Comparison of ENCODE assay signal across 29 cellular contexts in genomic region chr15:36235173-36235572, GRCh38.
"Had no signal": no experiment of that assay in that cellular context is flagged by ENCODE, and none has a peak within 500 bp of the region (broad histone marks: within the 10 kb centered on the region; RNA-seq: fewer than 3 reads in every experiment).

No MANE protein-coding gene starts in this region.

- H3K4me3 ChIP-seq: ascending aorta, breast epithelium had no signal

- DNase-seq: activated CD4-positive, alpha-beta memory T cell treated with anti-CD3 and anti-CD28 coated beads, Interleukin-2, amount 10 ng/mL, durations not matched to agents 7 days and 5 days; activated CD4-positive, alpha-beta T cell treated with anti-CD3 and anti-CD28 coated beads for 1 hour; activated CD4-positive, alpha-beta T cell treated with anti-CD3 and anti-CD28 coated beads for 36 hours; activated CD4-positive, alpha-beta T cell treated with anti-CD3 and anti-CD28 coated beads for 48 hours; activated CD4-positive, alpha-beta T cell treated with anti-CD3 and anti-CD28 coated beads, Interleukin-2, amount 10 ng/mL, durations not matched to agents 7 days and 5 days; activated CD4-positive, alpha-beta T cell treated with anti-CD3 and anti-CD28 coated beads, Interleukin-2, amount 50 U/mL, for 48 hours; activated CD4-positive, CD25-positive, alpha-beta regulatory T cell; activated CD8-positive, alpha-beta memory T cell treated with anti-CD3 and anti-CD28 coated beads for 24 hours; activated CD8-positive, alpha-beta memory T cell treated with anti-CD3 and anti-CD28 coated beads, Interleukin-2, amount 10 ng/mL, durations not matched to agents 7 days and 5 days; activated CD8-positive, alpha-beta memory T cell treated with anti-CD3 and anti-CD28 coated beads, Interleukin-2, amount 50 U/mL, for 48 hours; activated CD8-positive, alpha-beta T cell treated with anti-CD3 and anti-CD28 coated beads, Interleukin-2, amount 10 ng/mL, durations not matched to agents 7 days and 5 days; activated effector memory CD4-positive, alpha-beta T cell treated with Interleukin-2 at 50 U/mL for 16 hours; activated gamma-delta T cell; activated naive CD4-positive, alpha-beta T cell treated with anti-CD3 and anti-CD28 coated beads, Interleukin-2, amount 10 ng/mL, durations not matched to agents 7 days and 5 days; activated naive CD4-positive, alpha-beta T cell treated with Interleukin-2 at 50 U/mL for 16 hours; activated naive CD8-positive, alpha-beta T cell treated with anti-CD3 and anti-CD28 coated beads, Interleukin-2, amount 10 ng/mL, durations not matched to agents 7 days and 5 days; activated naive CD8-positive, alpha-beta T cell treated with anti-CD3 and anti-CD28 coated beads, Interleukin-2, amount 50 U/mL, for 24 hours; activated T-cell treated with anti-CD3 and anti-CD28 coated beads, Interleukin-2, amount 50 U/mL, for 24 hours; activated T-cell treated with anti-CD3 and anti-CD28 coated beads, Interleukin-2, amount 50 U/mL, for 48 hours; amygdala; anterior cingulate cortex; central memory CD4-positive, alpha-beta T cell; T-helper 2 cell; T-helper 9 cell; WERI-Rb-1 had no signal

- H3K27ac ChIP-seq: ascending aorta, breast epithelium, WERI-Rb-1 had no signal

- H3K36me3 ChIP-seq: ascending aorta, breast epithelium, WERI-Rb-1 had no signal

- H3K4me1 ChIP-seq: ascending aorta, breast epithelium had no signal

- H3K27me3 ChIP-seq: ascending aorta, breast epithelium had no signal

- ATAC-seq: activated CD4-positive, alpha-beta T cell treated with anti-CD3 and anti-CD28 coated beads for 36 hours; activated CD4-positive, CD25-positive, alpha-beta regulatory T cell treated with anti-CD3 and anti-CD28 coated beads, Interleukin-2, amount 50 U/mL, for 24 hours; activated CD8-positive, alpha-beta memory T cell treated with anti-CD3 and anti-CD28 coated beads, Interleukin-2, amount 10 ng/mL, durations not matched to agents 7 days and 5 days; activated CD8-positive, alpha-beta T cell treated with anti-CD3 and anti-CD28 coated beads, Interleukin-2, amount 10 ng/mL, durations not matched to agents 7 days and 5 days; activated naive CD8-positive, alpha-beta T cell treated with anti-CD3 and anti-CD28 coated beads, Interleukin-2, amount 50 U/mL, for 24 hours; WTC11 had no signal

- H3K9me3 ChIP-seq: ascending aorta, breast epithelium had no signal
